ENCODE assay signal across 8 cellular contexts in genomic region chr2:98608962-98609604, GRCh38. TPM values are rescaled to one million over a fixed set of nuclear protein-coding genes. Genes with fewer than 3 reads are reported as not detected.
DNase-seq lines count a peak whose midpoint lies in the region; ATAC-seq and TF ChIP-seq lines count a peak whose summit lies in the region.

No MANE protein-coding gene starts in this region.

- peak overlapping the region; percentile 90 for H3K27ac Mint-ChIP-seq in activated naive CD8-positive, alpha-beta T cell treated with anti-CD3 and anti-CD28 coated beads, Interleukin-2, amount 50 U/mL, for 24 hours

- peak overlapping the region; percentile 96 for H3K4me3 Mint-ChIP-seq in activated naive CD8-positive, alpha-beta T cell treated with anti-CD3 and anti-CD28 coated beads, Interleukin-2, amount 50 U/mL, for 24 hours

- peak overlapping the region; percentile 90 for H3K9ac ChIP-seq in HUES6 (ENCODE audit: low read length)

- H3K36me3 ChIP-seq in HUES6 (ENCODE audit: control insufficient read depth, insufficient read depth, low read length) (peaks cover 35% of the 10 kb centered on the region), right atrium auricular region (peaks cover 41% of the 10 kb centered on the region)

- H3K4me1 Mint-ChIP-seq in activated naive CD8-positive, alpha-beta T cell treated with anti-CD3 and anti-CD28 coated beads, Interleukin-2, amount 50 U/mL, for 24 hours: peaks cover 70% of the 10 kb centered on the region

- H3K4me1 ChIP-seq in HUES6 (ENCODE audit: control insufficient read depth, insufficient read depth, low read length) (peaks cover 7% of the 10 kb centered on the region), right atrium auricular region (peaks cover 0 to 49% of the 10 kb centered on the region in 2 donors)

- H3K9me3 ChIP-seq in HUES6 (ENCODE audit: control insufficient read depth, insufficient read depth, low read depth, low read length): no peaks in the 10 kb centered on the region
- no peaks in the 10 kb centered on the region for H3K9me3 ChIP-seq in right atrium auricular region

- H3K4me3 ChIP-seq in HUES6 (ENCODE audit: low read depth, low read length): peak overlapping the region; percentile 93
- peak overlapping the region; percentile 74 to 93 for H3K4me3 ChIP-seq in right atrium auricular region

- no peaks in the 10 kb centered on the region for H3K27me3 Mint-ChIP-seq in activated naive CD8-positive, alpha-beta T cell treated with anti-CD3 and anti-CD28 coated beads, Interleukin-2, amount 50 U/mL, for 24 hours

- H3K36me3 Mint-ChIP-seq in activated naive CD8-positive, alpha-beta T cell treated with anti-CD3 and anti-CD28 coated beads, Interleukin-2, amount 50 U/mL, for 24 hours (ENCODE audit: low read depth): peaks cover 32% of the 10 kb centered on the region

- H3K27me3 ChIP-seq in HUES6 (ENCODE audit: control insufficient read depth, insufficient read depth, low read length) (no peaks in the 10 kb centered on the region), right atrium auricular region (no peaks in the 10 kb centered on the region)

- no peak for ATAC-seq in activated naive CD8-positive, alpha-beta T cell treated with anti-CD3 and anti-CD28 coated beads, Interleukin-2, amount 50 U/mL, for 24 hours
- ATAC-seq in HG02884 (IDR thresholded peaks at IDR 0.05; ENCODE audit: unreplicated experiment) (no peak), GM19463 (IDR thresholded peaks at IDR 0.05; ENCODE audit: unreplicated experiment) (no peak)

- TF ChIP-seq CTCF in right atrium auricular region (IDR thresholded peaks at IDR 0.05): no peak

- H3K27ac ChIP-seq in HUES6 (ENCODE audit: low read depth, low read length) (peak overlapping the region; percentile 91), right atrium auricular region (peak overlapping the region; percentile 95)

- no peaks in the 10 kb centered on the region for H3K9me3 Mint-ChIP-seq in activated naive CD8-positive, alpha-beta T cell treated with anti-CD3 and anti-CD28 coated beads, Interleukin-2, amount 50 U/mL, for 24 hours

- peak; percentile 27 for DNase-seq in NCI-H1092 treated with DMSO at 0.1 percent for 48 hours (lab: John Stamatoyannopoulos, UW)
- no peak for DNase-seq in NCI-H1092 (lab: John Stamatoyannopoulos, UW)
- DNase-seq in activated naive CD8-positive, alpha-beta T cell treated with anti-CD3 and anti-CD28 coated beads, Interleukin-2, amount 50 U/mL, for 24 hours: no peak
- DNase-seq in right atrium auricular region (ENCODE audit: low spot score): no peak
- peak; percentile 54 for DNase-seq in renal cortical epithelial cell (ENCODE audit: low read depth)

RNA-seq across cellular contexts. Expression of gene UNC50, which starts 0.7 kb away (rescaled TPM):
- total RNA-seq in right atrium auricular region (10 to 100 TPM; 30.4 to 35.3 TPM), renal cortical epithelial cell (42.5 and 68.1 TPM in 2 replicates)

RNA-seq across cellular contexts. Expression of gene COA5, which starts 0.8 kb away (rescaled TPM):
- total RNA-seq in right atrium auricular region (10 to 100 TPM; 19.8 to 22.3 TPM), renal cortical epithelial cell (24.7 and 51.8 TPM in 2 replicates)

Comparison
In these comparisons a context has a peak if more than half of its experiments do, and no peak if none do; other contexts are left out.
1. DNase-seq: peak in NCI-H1092 treated with DMSO at 0.1 percent for 48 hours (single experiment) and renal cortical epithelial cell (single experiment); none in NCI-H1092 (single experiment), activated naive CD8-positive, alpha-beta T cell treated with anti-CD3 and anti-CD28 coated beads, Interleukin-2, amount 50 U/mL, for 24 hours (single experiment) and right atrium auricular region (single experiment).